Comparison of ENCODE assay signal across 19 cellular contexts in the genomic region with DNA sequence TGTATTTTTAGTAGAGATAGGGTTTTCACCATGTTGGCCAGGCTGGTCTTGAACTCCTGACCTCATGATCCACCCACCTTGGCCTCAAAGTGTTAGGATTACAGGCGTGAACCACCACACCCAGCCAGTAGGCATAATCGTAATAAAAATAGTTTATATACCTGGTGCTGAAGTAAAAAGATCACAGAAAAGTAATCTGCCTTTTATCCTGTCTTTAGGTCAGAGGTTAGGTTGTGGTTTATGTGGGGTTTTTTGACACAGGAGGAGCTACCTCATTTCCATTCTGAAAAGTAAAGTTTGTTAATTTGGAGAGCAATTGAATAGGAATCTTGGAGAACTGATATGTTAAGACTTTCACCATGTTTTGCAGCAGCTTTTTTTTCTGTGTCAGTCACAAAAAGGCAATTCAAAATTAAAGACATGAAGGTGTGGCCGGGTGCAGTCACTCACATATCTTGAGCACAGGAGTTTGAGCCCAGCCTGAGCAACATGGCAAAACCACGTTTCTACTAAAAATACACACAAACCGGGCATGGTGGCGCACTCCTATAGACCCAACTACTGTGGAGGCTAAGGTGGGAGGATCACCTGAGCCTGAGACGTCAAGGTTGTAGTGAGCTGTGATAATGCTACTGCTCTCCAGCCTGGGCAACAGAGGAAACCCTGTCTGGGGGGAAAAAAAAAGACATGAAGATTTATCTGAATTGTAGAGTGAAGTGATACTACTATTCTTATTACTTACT. TPM values are rescaled to one million over a fixed set of nuclear protein-coding genes. Genes with fewer than 3 reads are reported as not detected.
A peak's percentile ranks its signal among the peaks of the same experiment; 100 is the strongest.
DNase-seq lines count a peak whose midpoint lies in the region; ATAC-seq, FAIRE-seq and TF ChIP-seq lines count a peak whose summit lies in the region.
"Had no signal": no experiment of that assay in that cellular context is flagged by ENCODE, and none has a peak within 500 bp of the region (broad histone marks: within the 10 kb centered on the region; RNA-seq: fewer than 3 reads in every experiment).

No MANE protein-coding gene starts in this region.

- FAIRE-seq in H54 (lab: Jason Lieb, UNC): peak; percentile 20
- FAIRE-seq: TTC549 had no signal

- H3K9me3 Mint-ChIP-seq in activated CD4-positive, alpha-beta T cell treated with anti-CD3 and anti-CD28 coated beads for 36 hours (ENCODE audit: low read depth): no peaks in the 10 kb centered on the region
- no peaks in the 10 kb centered on the region for H3K9me3 Mint-ChIP-seq in activated naive CD8-positive, alpha-beta T cell treated with anti-CD3 and anti-CD28 coated beads for 36 hours
- H3K9me3 Mint-ChIP-seq in naive thymus-derived CD8-positive, alpha-beta T cell: no peaks in the 10 kb centered on the region
- H3K9me3 Mint-ChIP-seq: brain had no signal

- POLR2A ChIA-PET in activated CD4-positive, alpha-beta T cell treated with anti-CD3 and anti-CD28 coated beads for 36 hours (lab: Charles Lee): interaction anchor here (0.5 to 1.0 kb wide), 3 partner anchors 10 to 1156 kb away, joined by 3 to 5 read pairs (median 4); no protein-coding TSS in a partner anchor
- POLR2A ChIA-PET in naive thymus-derived CD8-positive, alpha-beta T cell (lab: Charles Lee): interaction anchor here (0.9 kb wide), 1 partner anchor 13 kb away, joined by 3 read pairs; no protein-coding TSS in a partner anchor

- TF ChIP-seq POLR2A in H54 (IDR thresholded peaks at IDR 0.05; ENCODE audit: low read depth, low read length): no peak

- intact Hi-C loops in activated CD4-positive, alpha-beta T cell treated with anti-CD3 and anti-CD28 coated beads for 36 hours (cut with DNase I, micrococcal nuclease): no loop called here

- peaks cover 60% of the 10 kb centered on the region for H3K36me3 Mint-ChIP-seq in activated CD4-positive, alpha-beta T cell treated with anti-CD3 and anti-CD28 coated beads for 36 hours (ENCODE audit: low read depth)
- peaks cover 48% of the 10 kb centered on the region for H3K36me3 Mint-ChIP-seq in activated naive CD8-positive, alpha-beta T cell treated with anti-CD3 and anti-CD28 coated beads for 36 hours
- peaks cover 0 to 91% (median 14%) of the 10 kb centered on the region in 3 donors for H3K36me3 Mint-ChIP-seq in naive thymus-derived CD8-positive, alpha-beta T cell

- no peaks in the 10 kb centered on the region for H3K27me3 Mint-ChIP-seq in activated CD4-positive, alpha-beta T cell treated with anti-CD3 and anti-CD28 coated beads for 36 hours
- H3K27me3 Mint-ChIP-seq in activated naive CD8-positive, alpha-beta T cell treated with anti-CD3 and anti-CD28 coated beads for 36 hours: no peaks in the 10 kb centered on the region
- H3K27me3 Mint-ChIP-seq in naive thymus-derived CD8-positive, alpha-beta T cell: no peaks in the 10 kb centered on the region
- H3K27me3 Mint-ChIP-seq: brain had no signal

- CTCF ChIA-PET in activated CD4-positive, alpha-beta T cell treated with anti-CD3 and anti-CD28 coated beads for 36 hours (lab: Charles Lee): interaction anchor here (0.6 to 1.9 kb wide), 5 partner anchors 8 to 210 kb away, joined by 3 to 11 read pairs (median 4); no protein-coding TSS in a partner anchor

- peak; percentile 65 for ATAC-seq in activated CD4-positive, alpha-beta T cell treated with anti-CD3 and anti-CD28 coated beads for 36 hours
- peak; percentile 47 to 71 for ATAC-seq in naive thymus-derived CD8-positive, alpha-beta T cell
- ATAC-seq in GM18861 (IDR thresholded peaks at IDR 0.05; ENCODE audit: unreplicated experiment): no peak

- H3K27ac Mint-ChIP-seq in activated CD4-positive, alpha-beta T cell treated with anti-CD3 and anti-CD28 coated beads for 36 hours: peak overlapping the region; percentile 34
- peak overlapping the region; percentile 42 for H3K27ac Mint-ChIP-seq in activated naive CD8-positive, alpha-beta T cell treated with anti-CD3 and anti-CD28 coated beads for 36 hours
- H3K27ac Mint-ChIP-seq in naive thymus-derived CD8-positive, alpha-beta T cell: peak overlapping the region; percentile 28 to 79 (median 69)
- H3K27ac Mint-ChIP-seq: brain had no signal

- no peak for DNase-seq in activated CD4-positive, alpha-beta T cell treated with anti-CD3 and anti-CD28 coated beads for 36 hours
- no peak for DNase-seq in activated CD4-positive, alpha-beta T cell treated with anti-CD3 and anti-CD28 coated beads, Interleukin-2, amount 50 U/mL, for 48 hours
- DNase-seq in H54 (ENCODE audit: insufficient read length, low spot score): no peak
- DNase-seq in activated naive CD8-positive, alpha-beta T cell treated with anti-CD3 and anti-CD28 coated beads for 36 hours: no peak
- peak in 2 of 10 donors; percentile 8 to 18 for DNase-seq in naive thymus-derived CD8-positive, alpha-beta T cell
- no peak for DNase-seq in NAMALWA (ENCODE audit: low spot score)
- no peak for DNase-seq in mucosa of gallbladder (ENCODE audit: low spot score)
- DNase-seq: 8988T; effector memory CD4-positive, alpha-beta T cell; GM23248; NCI-H1092; NCI-H2029 treated with DMSO at 0.1 percent for 48 hours; nucleus accumbens; Right ventricle myocardium superior; stimulated activated naive CD4-positive, alpha-beta T cell; trophoblast cell had no signal

- H3K4me3 Mint-ChIP-seq in activated CD4-positive, alpha-beta T cell treated with anti-CD3 and anti-CD28 coated beads for 36 hours: no peak overlapping the region
- no peak overlapping the region for H3K4me3 Mint-ChIP-seq in activated naive CD8-positive, alpha-beta T cell treated with anti-CD3 and anti-CD28 coated beads for 36 hours
- H3K4me3 Mint-ChIP-seq in naive thymus-derived CD8-positive, alpha-beta T cell: peak overlapping the region in 4 of 10 donors; percentile 0 to 60 (median 32)
- H3K4me3 Mint-ChIP-seq: brain had no signal

- peaks cover 34% of the 10 kb centered on the region for H3K4me1 Mint-ChIP-seq in activated CD4-positive, alpha-beta T cell treated with anti-CD3 and anti-CD28 coated beads for 36 hours
- peaks cover 34% of the 10 kb centered on the region for H3K4me1 Mint-ChIP-seq in activated naive CD8-positive, alpha-beta T cell treated with anti-CD3 and anti-CD28 coated beads for 36 hours
- peaks cover 14 to 32% (median 30%) of the 10 kb centered on the region in 4 donors for H3K4me1 Mint-ChIP-seq in naive thymus-derived CD8-positive, alpha-beta T cell

RNA-seq across cellular contexts. Expression of gene CCNT2, which starts 31.5 kb away (rescaled TPM):
- 10 to 100 TPM; 29.3 to 36.6 TPM for total RNA-seq in activated CD4-positive, alpha-beta T cell treated with anti-CD3 and anti-CD28 coated beads for 36 hours
- total RNA-seq in activated naive CD8-positive, alpha-beta T cell treated with anti-CD3 and anti-CD28 coated beads for 36 hours: 10 to 100 TPM; 28.3 to 29.1 TPM
- 10 to 100 TPM; 71.9 to 80.1 TPM for total RNA-seq in naive thymus-derived CD8-positive, alpha-beta T cell
- 10 to 100 TPM; 17.5 to 21.9 (median 20.7) TPM for polyA plus RNA-seq in naive thymus-derived CD8-positive, alpha-beta T cell
- total RNA-seq in mucosa of gallbladder: 40.1 TPM
